Comparison of ENCODE assay signal across 8 cellular contexts in genomic region chr7:150685219-150686029, GRCh38.
DNase-seq lines count a peak whose midpoint lies in the region; ATAC-seq and TF ChIP-seq lines count a peak whose summit lies in the region.

GIMAP2 (plus strand) TSS chr7:150685706; CDS start chr7:150687060, 1,354 bp downstream.

- DNase-seq in EL (peak; percentile 52), foreskin melanocyte (peak; percentile 24), NCI-H526 treated with DMSO at 0.1 percent for 48 hours (lab: John Stamatoyannopoulos, UW) (no peak), DMS79 (lab: John Stamatoyannopoulos, UW) (no peak)

- no peak for TF ChIP-seq CTCF in VCaP (conservative IDR thresholded peaks at IDR 0.05)

- peak; percentile 96 for ATAC-seq in GM19452 (IDR thresholded peaks at IDR 0.05; ENCODE audit: unreplicated experiment)
- ATAC-seq in HG03469 (IDR thresholded peaks at IDR 0.05; ENCODE audit: unreplicated experiment) = peak; percentile 74

- H3K27me3 ChIP-seq in rectal smooth muscle tissue (ENCODE audit: control insufficient read depth, insufficient read depth, low read length) = no peaks in the 10 kb centered on the region

- peak within 1 kb of the TSS; percentile 58 for H3K4me3 ChIP-seq in rectal smooth muscle tissue (ENCODE audit: low read length)

- no peaks in the 10 kb centered on the region for H3K36me3 ChIP-seq in rectal smooth muscle tissue (ENCODE audit: control insufficient read depth, insufficient read depth, low read length)

- peak within 1 kb of the TSS; percentile 8 for H3K9ac ChIP-seq in rectal smooth muscle tissue (ENCODE audit: low read length)

- H3K27ac ChIP-seq in VCaP (peak within 1 kb of the TSS; percentile 77), rectal smooth muscle tissue (ENCODE audit: low read depth, low read length) (peak within 1 kb of the TSS; percentile 41)

- no peaks in the 10 kb centered on the region for H3K4me1 ChIP-seq in rectal smooth muscle tissue (ENCODE audit: control insufficient read depth, insufficient read depth, low read length)

Comparison
In these comparisons a context has a peak if more than half of its experiments do, and no peak if none do; other contexts are left out.
1. DNase-seq: peak in EL (single experiment) and foreskin melanocyte (single experiment); none in NCI-H526 treated with DMSO at 0.1 percent for 48 hours (single experiment) and DMS79 (single experiment).